ENCODE assay signal across 8 cellular contexts in genomic region chr3:126197854-126198584, GRCh38. TPM values are rescaled to one million over a fixed set of nuclear protein-coding genes. Genes with fewer than 3 reads are reported as not detected.
A peak's percentile ranks its signal among the peaks of the same experiment; 100 is the strongest.
DNase-seq lines count a peak whose midpoint lies in the region; ATAC-seq and TF ChIP-seq lines count a peak whose summit lies in the region.

No MANE protein-coding gene starts in this region.

- CTCF ChIA-PET in Caco-2 (lab: Charles Lee): interaction anchor here (0.6 to 0.7 kb wide), 3 partner anchors 65 to 415 kb away, joined by 3 to 4 read pairs (median 3); no protein-coding TSS in a partner anchor

- peaks cover 22% of the 10 kb centered on the region for H3K9me3 ChIP-seq in Caco-2
- H3K9me3 ChIP-seq in HAP-1: peaks cover 21% of the 10 kb centered on the region
- no peaks in the 10 kb centered on the region for H3K9me3 ChIP-seq in psoas muscle

- POLR2A ChIA-PET in Caco-2 (lab: Charles Lee): no interaction called here

- no peaks in the 10 kb centered on the region for H3K36me3 Mint-ChIP-seq in Caco-2 (ENCODE audit: insufficient read depth, unreplicated experiment)
- peaks cover 0 to 7% of the 10 kb centered on the region in 2 donors for H3K36me3 Mint-ChIP-seq in activated T-cell treated with anti-CD3 and anti-CD28 coated beads, Interleukin-2, amount 50 U/mL, for 72 hours (ENCODE audit: insufficient read depth in 2 of 2)

- H3K4me1 Mint-ChIP-seq in Caco-2 (ENCODE audit: low read depth, unreplicated experiment): no peaks in the 10 kb centered on the region
- no peaks in the 10 kb centered on the region for H3K4me1 Mint-ChIP-seq in activated T-cell treated with anti-CD3 and anti-CD28 coated beads, Interleukin-2, amount 50 U/mL, for 72 hours (ENCODE audit: low read depth)

- 36 to 51% (median 43%) methylated on average over 7 of the region's 7 CpGs for WGBS in psoas muscle, 3 donors

- peak overlapping the region; percentile 48 for H3K27ac ChIP-seq in psoas muscle

- H3K36me3 ChIP-seq in Caco-2 (ENCODE audit: control insufficient read depth, insufficient read depth, low read length): no peaks in the 10 kb centered on the region
- no peaks in the 10 kb centered on the region for H3K36me3 ChIP-seq in HAP-1 (replicated peaks)
- H3K36me3 ChIP-seq in psoas muscle (ENCODE audit: insufficient read depth in 1 of 2, low read depth in 1 of 2): no peaks in the 10 kb centered on the region

- H3K27ac Mint-ChIP-seq in Caco-2 (ENCODE audit: unreplicated experiment): no peak overlapping the region
- H3K27ac Mint-ChIP-seq in activated T-cell treated with anti-CD3 and anti-CD28 coated beads, Interleukin-2, amount 50 U/mL, for 72 hours: no peak overlapping the region

- ATAC-seq in activated T-cell treated with anti-CD3 and anti-CD28 coated beads, Interleukin-2, amount 50 U/mL, for 72 hours (replicated peaks in 1 of 2): peak; percentile 80 to 84
- ATAC-seq in psoas muscle (peak; percentile 97 to 99 (median 98)), GM21526 (IDR thresholded peaks at IDR 0.05; ENCODE audit: low FRiP score, unreplicated experiment) (no peak), GM21737 (IDR thresholded peaks at IDR 0.05; ENCODE audit: unreplicated experiment) (no peak)

- in situ Hi-C loops in HAP-1 (cut with MboI; ENCODE audit: low sequenced_read_pairs): no loop called here

- peaks cover 4% of the 10 kb centered on the region for H3K27me3 Mint-ChIP-seq in Caco-2 (ENCODE audit: insufficient read depth, unreplicated experiment)
- peaks cover 15% of the 10 kb centered on the region for H3K27me3 Mint-ChIP-seq in activated T-cell treated with anti-CD3 and anti-CD28 coated beads, Interleukin-2, amount 50 U/mL, for 72 hours (ENCODE audit: low read depth)

- H3K4me1 ChIP-seq in Caco-2: no peaks in the 10 kb centered on the region
- no peaks in the 10 kb centered on the region for H3K4me1 ChIP-seq in HAP-1
- peaks cover 7% of the 10 kb centered on the region for H3K4me1 ChIP-seq in psoas muscle

- no TSS peak for BruUV-seq in Caco-2 (replicated peaks; lab: Mats Ljungman, UMichigan)

- peaks cover 10% of the 10 kb centered on the region for H3K9me3 Mint-ChIP-seq in Caco-2 (ENCODE audit: unreplicated experiment)
- H3K9me3 Mint-ChIP-seq in activated T-cell treated with anti-CD3 and anti-CD28 coated beads, Interleukin-2, amount 50 U/mL, for 72 hours: peaks cover 0 to 3% of the 10 kb centered on the region in 2 donors

- no peaks in the 10 kb centered on the region for H3K27me3 ChIP-seq in Caco-2 (replicated peaks; ENCODE audit: control insufficient read depth, insufficient read depth, low read length)
- no peaks in the 10 kb centered on the region for H3K27me3 ChIP-seq in HAP-1 (ENCODE audit: low read depth)
- no peaks in the 10 kb centered on the region for H3K27me3 ChIP-seq in psoas muscle (ENCODE audit: insufficient read depth in 3 of 3, low read length in 2 of 3)

- H3K4me3 ChIP-seq in Caco-2 (ENCODE audit: low read depth, low read length): no peak overlapping the region
- H3K4me3 ChIP-seq in HAP-1: no peak overlapping the region
- peak overlapping the region; percentile 11 for H3K4me3 ChIP-seq in psoas muscle

- intact Hi-C loops in Caco-2 (cut with micrococcal nuclease; ENCODE audit: unreplicated experiment) (no loop called here), head of caudate nucleus (cut with DNase I) (no loop called here), psoas muscle (cut with DNase I) (loop anchor here (2.0 kb wide), 2 partner anchors 15 to 63 kb away; no protein-coding TSS in a partner anchor)

- H3K4me3 Mint-ChIP-seq in Caco-2 (ENCODE audit: unreplicated experiment): no peak overlapping the region
- no peak overlapping the region for H3K4me3 Mint-ChIP-seq in activated T-cell treated with anti-CD3 and anti-CD28 coated beads, Interleukin-2, amount 50 U/mL, for 72 hours

- DNase-seq in Caco-2 (peak; percentile 63 to 66), HAP-1 (ENCODE audit: low spot score in 2 of 2) (peak; percentile 59 to 76), NCI-H748 (lab: John Stamatoyannopoulos, UW; ENCODE audit: unreplicated experiment) (peak; percentile 73), head of caudate nucleus (peak; percentile 35 to 84 (median 60)), psoas muscle (peak; percentile 72 to 80)
- DNase-seq in activated T-cell treated with anti-CD3 and anti-CD28 coated beads, Interleukin-2, amount 50 U/mL, for 72 hours: peak; percentile 58 to 60

- TF ChIP-seq CTCF in Caco-2 (IDR thresholded peaks at IDR 0.05; ENCODE audit: insufficient read depth in 1 of 2, low read depth in 1 of 2, low read length in 1 of 2, severe bottlenecking in 1 of 2, unreplicated experiment in 1 of 2): peak; percentile 43 to 60
- TF ChIP-seq CTCF in psoas muscle (IDR thresholded peaks at IDR 0.05): peak; percentile 79

RNA-seq across cellular contexts. Expression of gene ALDH1L1, which starts 17.6 kb away (rescaled TPM):
- total RNA-seq in Caco-2 (2022) (0.07 and 0.41 TPM in 2 replicates), psoas muscle (100 to 1,000 TPM in 1 of 4 donors, 10 to 100 TPM in 3; 34.5 to 121 (median 62.7) TPM)
- under 1 TPM; 0.21 to 0.48 TPM for total RNA-seq in activated T-cell treated with anti-CD3 and anti-CD28 coated beads, Interleukin-2, amount 50 U/mL, for 72 hours
- polyA plus RNA-seq in psoas muscle: 10 to 100 TPM; 12.9 to 40.1 (median 21.6) TPM

Comparison
In these comparisons a context has a peak if more than half of its experiments do, and no peak if none do; other contexts are left out.
1. ATAC-seq: peak in activated T-cell treated with anti-CD3 and anti-CD28 coated beads, Interleukin-2, amount 50 U/mL, for 72 hours (2 of 2) and psoas muscle (4 of 4); none in GM21526 (single experiment) and GM21737 (single experiment).
2. RNA of gene ALDH1L1, which starts 17.6 kb away (total RNA-seq): 34.5 to 121 TPM in psoas muscle; 0.21 to 0.48 TPM in activated T-cell treated with anti-CD3 and anti-CD28 coated beads, Interleukin-2, amount 50 U/mL, for 72 hours and 0.07 to 0.41 TPM in Caco-2; every median in the first group is over 10 times any median in the second.
3. intact Hi-C loops: an anchor here in psoas muscle (2.0 kb wide); none called in Caco-2 and head of caudate nucleus.
4. Peak in every context shown above with its lines, with median percentiles within 50 percentile points of each other: DNase-seq.